ENCODE assay signal across 12 cellular contexts in the genomic region with DNA sequence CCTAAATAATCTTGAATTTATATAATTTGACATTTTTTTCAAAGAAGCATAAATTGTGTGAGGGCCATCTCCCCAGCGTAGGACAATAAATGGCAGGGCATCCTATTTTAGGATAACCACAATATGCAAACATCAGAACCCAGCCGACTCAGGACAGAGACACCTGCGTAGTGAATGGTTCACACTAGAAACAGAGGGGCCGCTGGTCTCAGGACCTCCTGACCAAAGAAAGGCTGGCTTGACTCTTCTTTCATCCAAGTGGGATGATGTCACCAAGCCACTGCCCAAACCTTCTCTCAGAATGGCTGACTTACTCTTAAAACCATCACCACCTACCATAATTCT.
A peak's percentile ranks its signal among the peaks of the same experiment; 100 is the strongest.
DNase-seq lines count a peak whose midpoint lies in the region; ATAC-seq and TF ChIP-seq lines count a peak whose summit lies in the region.
"Had no signal": no experiment of that assay in that cellular context is flagged by ENCODE, and none has a peak within 500 bp of the region (broad histone marks: within the 10 kb centered on the region; RNA-seq: fewer than 3 reads in every experiment).

No MANE protein-coding gene starts in this region.

- 97 to 98% (median 97%) methylated on average over 4 of the region's 4 CpGs for whole genome bisulfite sequencing in ovary, 3 donors

- H3K27me3 ChIP-seq in ovary: no peaks in the 10 kb centered on the region
- H3K27me3 ChIP-seq: tibial artery had no signal

- H3K4me3 Mint-ChIP-seq in activated CD4-positive, alpha-beta T cell treated with anti-CD3 and anti-CD28 coated beads for 36 hours: peak overlapping the region; percentile 37
- peak overlapping the region; percentile 61 for H3K4me3 Mint-ChIP-seq in natural killer cell treated with Interleukin-12 subunit alpha and Interleukin-12 subunit beta and Interleukin-15 and Interleukin-18, amount 100 ng/mL, for 72 hours
- H3K4me3 Mint-ChIP-seq: activated T-helper 1 cell treated with anti-CD3 and anti-CD28 coated beads, Interleukin-12 subunit alpha, Interleukin-12 subunit beta, Interleukin-2, Interleukin-4 antibody, amounts not matched to agents 30 ng/mL and 10 ng/mL and 1 ng/mL, durations not matched to agents 14 hours and 24 hours and 36 hours had no signal

- DNase-seq in activated CD4-positive, alpha-beta T cell treated with anti-CD3 and anti-CD28 coated beads for 36 hours: no peak
- no peak for DNase-seq in activated CD4-positive, alpha-beta T cell treated with anti-CD3 and anti-CD28 coated beads, Interleukin-2, amount 50 U/mL, for 1 hour
- DNase-seq in natural killer cell treated with Interleukin-12 subunit alpha and Interleukin-12 subunit beta and Interleukin-15 and Interleukin-18, amount 100 ng/mL, for 72 hours (ENCODE audit: low spot score): no peak
- DNase-seq in ovary (no peak), NCI-H1694 treated with DMSO at 0.1 percent for 48 hours (lab: John Stamatoyannopoulos, UW) (no peak), NOMO-1 treated with dmso at 0.1 percent for 144 hours (lab: John Stamatoyannopoulos, UW; ENCODE audit: unreplicated experiment) (no peak)
- DNase-seq: left ventricle myocardium inferior, SIG-M5, tibial artery had no signal

- CTCF ChIA-PET in activated CD4-positive, alpha-beta T cell treated with anti-CD3 and anti-CD28 coated beads for 36 hours (lab: Charles Lee): interaction anchor here (0.9 to 1.5 kb wide), 4 partner anchors 22 to 330 kb away, joined by 3 read pairs; no protein-coding TSS in a partner anchor

- no peaks in the 10 kb centered on the region for H3K36me3 ChIP-seq in ovary
- H3K36me3 ChIP-seq: left ventricle myocardium inferior, tibial artery had no signal

- no peak for TF ChIP-seq POLR2A in ovary (IDR thresholded peaks at IDR 0.05)

- peaks cover 97% of the 10 kb centered on the region for H3K4me1 Mint-ChIP-seq in activated CD4-positive, alpha-beta T cell treated with anti-CD3 and anti-CD28 coated beads for 36 hours
- H3K4me1 Mint-ChIP-seq in natural killer cell treated with Interleukin-12 subunit alpha and Interleukin-12 subunit beta and Interleukin-15 and Interleukin-18, amount 100 ng/mL, for 72 hours (ENCODE audit: low read depth in 2 of 2): peaks cover 41 to 52% of the 10 kb centered on the region in 2 donors

- H3K9me3 ChIP-seq in ovary: no peaks in the 10 kb centered on the region
- H3K9me3 ChIP-seq: left ventricle myocardium inferior, tibial artery had no signal

- no peak overlapping the region for H3K4me3 ChIP-seq in ovary
- H3K4me3 ChIP-seq: left ventricle myocardium inferior, tibial artery had no signal

- H3K9me3 Mint-ChIP-seq in activated CD4-positive, alpha-beta T cell treated with anti-CD3 and anti-CD28 coated beads for 36 hours (ENCODE audit: low read depth): no peaks in the 10 kb centered on the region
- H3K9me3 Mint-ChIP-seq in natural killer cell treated with Interleukin-12 subunit alpha and Interleukin-12 subunit beta and Interleukin-15 and Interleukin-18, amount 100 ng/mL, for 72 hours: no peaks in the 10 kb centered on the region
- H3K9me3 Mint-ChIP-seq: activated T-helper 1 cell treated with anti-CD3 and anti-CD28 coated beads, Interleukin-12 subunit alpha, Interleukin-12 subunit beta, Interleukin-2, Interleukin-4 antibody, amounts not matched to agents 30 ng/mL and 10 ng/mL and 1 ng/mL, durations not matched to agents 14 hours and 24 hours and 36 hours had no signal

- no peak for ATAC-seq in activated CD4-positive, alpha-beta T cell treated with anti-CD3 and anti-CD28 coated beads for 36 hours
- ATAC-seq in HG02642 (IDR thresholded peaks at IDR 0.05; ENCODE audit: poor library complexity, unreplicated experiment) (peak; percentile 70), HG03571 (IDR thresholded peaks at IDR 0.05; ENCODE audit: unreplicated experiment) (peak; percentile 56)
- no peak for ATAC-seq in natural killer cell treated with Interleukin-12 subunit alpha and Interleukin-12 subunit beta and Interleukin-15 and Interleukin-18, amount 100 ng/mL, for 72 hours

- TF ChIP-seq CTCF in ovary (IDR thresholded peaks at IDR 0.05): no peak

- no peak for TF ChIP-seq EP300 in ovary (IDR thresholded peaks at IDR 0.05)

- peaks cover 23% of the 10 kb centered on the region for H3K36me3 Mint-ChIP-seq in activated CD4-positive, alpha-beta T cell treated with anti-CD3 and anti-CD28 coated beads for 36 hours (ENCODE audit: low read depth)
- H3K36me3 Mint-ChIP-seq in natural killer cell treated with Interleukin-12 subunit alpha and Interleukin-12 subunit beta and Interleukin-15 and Interleukin-18, amount 100 ng/mL, for 72 hours: no peaks in the 10 kb centered on the region

- no peaks in the 10 kb centered on the region for H3K27me3 Mint-ChIP-seq in activated CD4-positive, alpha-beta T cell treated with anti-CD3 and anti-CD28 coated beads for 36 hours
- no peaks in the 10 kb centered on the region for H3K27me3 Mint-ChIP-seq in natural killer cell treated with Interleukin-12 subunit alpha and Interleukin-12 subunit beta and Interleukin-15 and Interleukin-18, amount 100 ng/mL, for 72 hours

- intact Hi-C loops in activated CD4-positive, alpha-beta T cell treated with anti-CD3 and anti-CD28 coated beads for 36 hours (cut with DNase I, micrococcal nuclease): loop anchor here (1.0 to 5.0 kb wide), 5 partner anchors 23 to 120 kb away; no protein-coding TSS in a partner anchor
- intact Hi-C loops in ovary (cut with DNase I): no loop called here

- no peak overlapping the region for H3K27ac ChIP-seq in ovary
- H3K27ac ChIP-seq: left ventricle myocardium inferior, tibial artery had no signal

- POLR2A ChIA-PET in activated CD4-positive, alpha-beta T cell treated with anti-CD3 and anti-CD28 coated beads for 36 hours (lab: Charles Lee): interaction anchor here (1.0 to 1.2 kb wide), 3 partner anchors 25 to 163 kb away, joined by 3 to 5 read pairs (median 3); no protein-coding TSS in a partner anchor

- H3K4me1 ChIP-seq in ovary (ENCODE audit: insufficient read depth): no peaks in the 10 kb centered on the region

- peak overlapping the region; percentile 92 for H3K27ac Mint-ChIP-seq in activated CD4-positive, alpha-beta T cell treated with anti-CD3 and anti-CD28 coated beads for 36 hours
- peak overlapping the region; percentile 9 to 71 for H3K27ac Mint-ChIP-seq in natural killer cell treated with Interleukin-12 subunit alpha and Interleukin-12 subunit beta and Interleukin-15 and Interleukin-18, amount 100 ng/mL, for 72 hours

Comparison
In these comparisons a context has a peak if more than half of its experiments do, and no peak if none do; other contexts are left out.
1. ATAC-seq: peak in HG02642 (single experiment) and HG03571 (single experiment); none in activated CD4-positive, alpha-beta T cell treated with anti-CD3 and anti-CD28 coated beads for 36 hours (single experiment) and natural killer cell treated with Interleukin-12 subunit alpha and Interleukin-12 subunit beta and Interleukin-15 and Interleukin-18, amount 100 ng/mL, for 72 hours (0 of 2).
2. intact Hi-C loops: an anchor here in activated CD4-positive, alpha-beta T cell treated with anti-CD3 and anti-CD28 coated beads for 36 hours (1.0 to 5.0 kb wide); none called in ovary.